ENCODE assay signal across 25 cellular contexts in the genomic region with DNA sequence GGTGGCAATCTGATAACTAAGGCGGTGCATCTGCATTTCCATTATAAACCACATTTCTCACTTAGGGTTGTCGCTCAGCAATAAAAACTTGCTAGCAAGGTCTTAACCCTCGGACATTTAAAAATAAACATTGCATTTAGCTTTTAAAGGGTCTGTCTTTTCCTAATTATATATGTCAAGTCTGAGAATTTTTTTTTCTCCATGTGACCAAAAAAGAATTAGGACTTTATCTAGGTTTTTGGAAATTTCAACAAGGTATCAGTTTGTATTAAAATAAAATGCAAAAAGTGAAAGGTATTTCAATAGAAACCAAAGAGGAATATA.
"Had no signal": no experiment of that assay in that cellular context is flagged by ENCODE, and none has a peak within 500 bp of the region (broad histone marks: within the 10 kb centered on the region; RNA-seq: fewer than 3 reads in every experiment).

No MANE protein-coding gene starts in this region.

- H3K9me3 ChIP-seq: left lung, lower lobe of right lung, pancreas, prostate gland, sigmoid colon, spleen, suprapubic skin, thoracic aorta, tibial artery, upper lobe of right lung had no signal

- FAIRE-seq: kidney, pancreas, small intestine, urothelium cell line had no signal

- H3K4me1 ChIP-seq: lower lobe of right lung, prostate gland, sigmoid colon, spleen, suprapubic skin, tibial artery, upper lobe of right lung had no signal

- H3K4me3 ChIP-seq: left lung, lower lobe of right lung, pancreas, prostate gland, sigmoid colon, spleen, suprapubic skin, thoracic aorta, tibial artery, upper lobe of right lung had no signal

- ATAC-seq: naive thymus-derived CD8-positive, alpha-beta T cell; right cardiac atrium; stimulated activated effector memory CD8-positive, alpha-beta T cell treated with anti-CD3 and anti-CD28 coated beads, Interleukin-12 subunit alpha, Interleukin-12 subunit beta, amount 100 ng/mL, for 72 hours had no signal

- H3K36me3 ChIP-seq: left lung, lower lobe of right lung, pancreas, prostate gland, sigmoid colon, spleen, suprapubic skin, thoracic aorta, tibial artery, upper lobe of right lung had no signal

- DNase-seq: hypothalamus; immature natural killer cell; kidney; left colon; left lung; lower lobe of right lung; mesenchymal stem cell; naive thymus-derived CD8-positive, alpha-beta T cell; nucleus accumbens; posterior cingulate gyrus; right cardiac atrium; sigmoid colon; spleen; stimulated activated CD4-positive, alpha-beta T cell treated with anti-CD3 and anti-CD28 coated beads, Interleukin-4, amount 100 ng/mL, for 24 hours; stimulated activated naive CD4-positive, alpha-beta T cell; tibial artery; trophoblast cell; upper lobe of right lung had no signal

- H3K27me3 ChIP-seq: pancreas, sigmoid colon, upper lobe of right lung had no signal

- H3K27ac ChIP-seq: left lung, lower lobe of right lung, pancreas, prostate gland, sigmoid colon, spleen, suprapubic skin, thoracic aorta, tibial artery, upper lobe of right lung had no signal
